20 cellular contexts compared by ENCODE assay signal in genomic region chr15:47786371-47786770, GRCh38.
DNase-seq lines count a peak whose midpoint lies in the region; ATAC-seq and TF ChIP-seq lines count a peak whose summit lies in the region.
"Had no signal": no experiment of that assay in that cellular context is flagged by ENCODE, and none has a peak within 500 bp of the region (broad histone marks: within the 10 kb centered on the region; RNA-seq: fewer than 3 reads in every experiment).

No MANE protein-coding gene starts in this region.

- no peaks in the 10 kb centered on the region for H3K9me1 ChIP-seq in IMR-90 (ENCODE audit: insufficient read depth, low read length)

- H3K9ac ChIP-seq in IMR-90 (ENCODE audit: low read depth, low read length) (no peak overlapping the region), SK-N-SH (no peak overlapping the region)

- dilution Hi-C loops in IMR-90 (cut with HindIII; ENCODE audit: low sequenced_read_pairs, unreplicated experiment), result no loop called here

- H2AFZ ChIP-seq in IMR-90 (replicated peaks; ENCODE audit: low read length, poor library complexity) (no peak overlapping the region), hepatocyte (no peak overlapping the region), SK-N-SH (ENCODE audit: low read depth) (no peak overlapping the region)

- POLR2A ChIA-PET in IMR-90 (lab: Charles Lee; ENCODE audit: unreplicated experiment) (no interaction called here), SK-N-SH (lab: Yijun Ruan, JAX) (no interaction called here)

- H3K14ac ChIP-seq in IMR-90 (replicated peaks; ENCODE audit: low read depth, low read length), result no peak overlapping the region

- H3K4me2 ChIP-seq in IMR-90 (ENCODE audit: low read depth, low read length) (no peak overlapping the region; the same call in 1 of the 2 replicates), hepatocyte (peak overlapping the region; percentile 35), SK-N-SH (no peak overlapping the region)
- H3K4me2 ChIP-seq: A549 had no signal

- H3K23ac ChIP-seq in IMR-90 (ENCODE audit: low read depth, low read length), result no peak overlapping the region; the same call in 1 of the 2 replicates

- DNase-seq in IMR-90 (peak; percentile 8), choroid plexus epithelial cell (ENCODE audit: low read depth) (peak; percentile 3), hepatocyte (ENCODE audit: low spot score) (no peak), upper lobe of right lung (no peak), GM10266 (ENCODE audit: extremely low spot score) (no peak), SK-N-SH (no peak)
- DNase-seq in effector memory CD8-positive, alpha-beta T cell, result no peak
- DNase-seq: BE2C, DMS53, GOT3, Karpas-422, NCI-H1417, NCI-H1694 treated with DMSO at 0.1 percent for 48 hours, NCI-H2107, NCI-H446 treated with DMSO at 0.1 percent for 48 hours, NCI-H526 treated with DMSO at 0.1 percent for 48 hours, Right ventricle myocardium superior had no signal

- peak overlapping the region; percentile 20; the same call in 1 of the 2 replicates for H2BK20ac ChIP-seq in IMR-90 (ENCODE audit: low read depth, low read length)

- H3K79me2 ChIP-seq in hepatocyte, result no peaks in the 10 kb centered on the region
- H3K79me2 ChIP-seq in SK-N-SH (ENCODE audit: insufficient read depth), result no peaks in the 10 kb centered on the region

- H3K27me3 Mint-ChIP-seq in effector memory CD8-positive, alpha-beta T cell, result no peaks in the 10 kb centered on the region

- H3K4me3 ChIP-seq in IMR-90 (ENCODE audit: insufficient read depth, low read depth, low read length) (no peak overlapping the region), choroid plexus epithelial cell (ENCODE audit: low read depth, low read length) (no peak overlapping the region), hepatocyte (no peak overlapping the region), upper lobe of right lung (no peak overlapping the region), SK-N-SH (ENCODE audit: low read depth in 2 of 2, low read length in 1 of 2) (no peak overlapping the region)
- H3K4me3 ChIP-seq: A549, GM12878 had no signal

- H3F3A ChIP-seq in SK-N-SH (replicated peaks; ENCODE audit: insufficient read depth), result no peaks in the 10 kb centered on the region

- no peak for TF ChIP-seq RAD21 in IMR-90 (IDR thresholded peaks at IDR 0.05; ENCODE audit: low read length)
- no peak for TF ChIP-seq RAD21 in SK-N-SH (IDR thresholded peaks at IDR 0.05; ENCODE audit: low read length)

- no peaks in the 10 kb centered on the region for H3K36me3 ChIP-seq in IMR-90 (ENCODE audit: control insufficient read depth, insufficient read depth, low read length)
- no peaks in the 10 kb centered on the region for H3K36me3 ChIP-seq in hepatocyte (replicated peaks; ENCODE audit: insufficient read depth, low read depth)
- no peaks in the 10 kb centered on the region for H3K36me3 ChIP-seq in upper lobe of right lung
- no peaks in the 10 kb centered on the region for H3K36me3 ChIP-seq in SK-N-SH (replicated peaks in 1 of 2; ENCODE audit: control insufficient read depth in 1 of 2, insufficient read depth in 2 of 2, low read length in 1 of 2)
- H3K36me3 ChIP-seq: BE2C had no signal

- no peak overlapping the region for H4K91ac ChIP-seq in IMR-90 (ENCODE audit: insufficient read depth, low read depth, low read length)

- H3K4me3 Mint-ChIP-seq in effector memory CD8-positive, alpha-beta T cell, result no peak overlapping the region

- no peak overlapping the region for H3K56ac ChIP-seq in IMR-90 (ENCODE audit: extremely low read depth, insufficient read depth, low read length)

- no peak overlapping the region for H3K18ac ChIP-seq in IMR-90 (ENCODE audit: low read depth, low read length)

- H4K20me1 ChIP-seq in IMR-90 (ENCODE audit: insufficient read depth, low read length) (no peaks in the 10 kb centered on the region), hepatocyte (ENCODE audit: insufficient read depth, poor library complexity, severe bottlenecking) (no peaks in the 10 kb centered on the region), SK-N-SH (ENCODE audit: insufficient read depth) (no peaks in the 10 kb centered on the region)

- CTCF ChIA-PET in IMR-90 (lab: Yijun Ruan, JAX), result no interaction called here
- CTCF ChIA-PET in SK-N-SH (lab: Yijun Ruan, JAX), result no interaction called here

- no peak overlapping the region for H2BK15ac ChIP-seq in IMR-90 (ENCODE audit: low read depth, low read length)

- peak overlapping the region; percentile 67; the same call in 1 of the 2 replicates for H3K4ac ChIP-seq in IMR-90 (ENCODE audit: low read depth, low read length)

- no peak overlapping the region for H4K8ac ChIP-seq in IMR-90 (ENCODE audit: low read depth in 2 of 2, low read length in 2 of 2)

- no peak overlapping the region for H4K5ac ChIP-seq in IMR-90 (ENCODE audit: low read depth, low read length)

- H3K27ac ChIP-seq in IMR-90 (ENCODE audit: insufficient read depth, low read length), result no peak overlapping the region
- no peak overlapping the region for H3K27ac ChIP-seq in hepatocyte
- no peak overlapping the region for H3K27ac ChIP-seq in upper lobe of right lung
- H3K27ac ChIP-seq in SK-N-SH (ENCODE audit: low read depth in 2 of 2, low read length in 1 of 2), result no peak overlapping the region
- H3K27ac ChIP-seq: A549 had no signal

- H3K9me3 Mint-ChIP-seq in effector memory CD8-positive, alpha-beta T cell, result peaks cover 11 to 18% of the 10 kb centered on the region in 2 donors

- ATAC-seq in IMR-90 (ENCODE audit: low read depth), result peak; percentile 48
- ATAC-seq in upper lobe of right lung, result peak; percentile 12
- no peak for ATAC-seq in effector memory CD8-positive, alpha-beta T cell (replicated peaks)
- ATAC-seq: A549, GM12878, HCT116 had no signal

- H3K36me3 Mint-ChIP-seq in effector memory CD8-positive, alpha-beta T cell (ENCODE audit: insufficient read depth), result no peaks in the 10 kb centered on the region

- no peak for TF ChIP-seq EP300 in SK-N-SH (IDR thresholded peaks at IDR 0.05; ENCODE audit: borderline replicate concordance in 1 of 2, low read depth in 1 of 2, low read length in 1 of 2)

- no peak overlapping the region for H2BK5ac ChIP-seq in IMR-90 (ENCODE audit: low read depth, low read length, poor library complexity, severe bottlenecking)

- H3K4me1 ChIP-seq in IMR-90 (ENCODE audit: control insufficient read depth, insufficient read depth, low read length), result peaks cover 2% of the 10 kb centered on the region; the same call in 1 of the 2 replicates
- peaks cover under 1% of the 10 kb centered on the region for H3K4me1 ChIP-seq in hepatocyte (ENCODE audit: insufficient read depth)
- H3K4me1 ChIP-seq in upper lobe of right lung, result no peaks in the 10 kb centered on the region
- no peaks in the 10 kb centered on the region; a peak in 1 of 4 replicates for H3K4me1 ChIP-seq in SK-N-SH (ENCODE audit: control insufficient read depth in 1 of 2, insufficient read depth in 2 of 2, low read depth in 1 of 2, low read length in 1 of 2)
- H3K4me1 ChIP-seq: A549, BE2C had no signal

- no TSS peak for BruUV-seq in IMR-90 (replicated peaks; lab: Mats Ljungman, UMichigan)

- in situ Hi-C loops in IMR-90 (cut with MboI; ENCODE audit: low sequenced_read_pairs), result no loop called here

- H3K27me3 ChIP-seq in IMR-90 (ENCODE audit: control insufficient read depth, insufficient read depth, low read length) (no peaks in the 10 kb centered on the region; the same call in 1 of the 2 replicates), hepatocyte (no peaks in the 10 kb centered on the region), upper lobe of right lung (no peaks in the 10 kb centered on the region), SK-N-SH (ENCODE audit: insufficient read depth) (no peaks in the 10 kb centered on the region; the same call in 1 of the 2 replicates)
- H3K27me3 ChIP-seq: BE2C had no signal

- H2AK5ac ChIP-seq in IMR-90 (ENCODE audit: low read depth, low read length), result no peak overlapping the region; the same call in 1 of the 2 replicates

- intact Hi-C loops in IMR-90 (cut with micrococcal nuclease), result no loop called here
- intact Hi-C loops in upper lobe of right lung (cut with DNase I), result no loop called here

- no peaks in the 10 kb centered on the region for H3K79me1 ChIP-seq in IMR-90 (ENCODE audit: low read depth in 1 of 2, low read length in 2 of 2)

- no peak overlapping the region for H3K27ac Mint-ChIP-seq in effector memory CD8-positive, alpha-beta T cell

- TF ChIP-seq POLR2A in IMR-90 (IDR thresholded peaks at IDR 0.05; ENCODE audit: low read depth, low read length), result no peak

- WGBS in IMR-90 (ENCODE audit: extremely low coverage in 2 of 2, insufficient read length in 1 of 2), 2 experiments, result no CpG with 5 or more reads among the region's 4 CpGs
- WGBS in hepatocyte (ENCODE audit: low lambda C conversion rate, missing lambda C conversion rate), result 69% methylated on average over 4 of the region's 4 CpGs
- 36% methylated on average over 4 of the region's 4 CpGs for WGBS in SK-N-SH (ENCODE audit: low lambda C conversion rate)

- TF ChIP-seq CTCF in IMR-90 (conservative IDR thresholded peaks at IDR 0.05; ENCODE audit: low read depth, low read length), result no peak
- no peak for TF ChIP-seq CTCF in choroid plexus epithelial cell (conservative IDR thresholded peaks at IDR 0.05; ENCODE audit: low read depth, low read length)
- TF ChIP-seq CTCF in hepatocyte (IDR thresholded peaks at IDR 0.05; ENCODE audit: poor library complexity), result no peak
- no peak for TF ChIP-seq CTCF in upper lobe of right lung (IDR thresholded peaks at IDR 0.05)
- TF ChIP-seq CTCF in GM10266 (IDR thresholded peaks at IDR 0.05; ENCODE audit: control insufficient read depth, insufficient read depth, low read depth, missing control alignments), result no peak
- TF ChIP-seq CTCF in SK-N-SH (IDR thresholded peaks at IDR 0.05), result no peak

- H3K9me3 ChIP-seq in IMR-90 (ENCODE audit: control insufficient read depth, insufficient read depth, low read length) (no peaks in the 10 kb centered on the region), hepatocyte (ENCODE audit: low read depth) (no peaks in the 10 kb centered on the region), upper lobe of right lung (no peaks in the 10 kb centered on the region), SK-N-SH (no peaks in the 10 kb centered on the region)
- H3K9me3 ChIP-seq: A549, BE2C had no signal

- H3K4me1 Mint-ChIP-seq in effector memory CD8-positive, alpha-beta T cell (ENCODE audit: low read depth in 2 of 2), result no peaks in the 10 kb centered on the region

- 0 out of 2 replicates have a peak overlapping the region, but pooled peaks have one; percentile 38 for H2BK120ac ChIP-seq in IMR-90 (ENCODE audit: low read depth, low read length)

- H3K9me2 ChIP-seq in hepatocyte (replicated peaks; ENCODE audit: insufficient read depth), result no peaks in the 10 kb centered on the region
- no peaks in the 10 kb centered on the region for H3K9me2 ChIP-seq in SK-N-SH

- H2AK9ac ChIP-seq in IMR-90 (replicated peaks; ENCODE audit: low read depth, low read length, poor library complexity), result no peak overlapping the region

TF ChIP-seq in IMR-90, 13 proteins besides CTCF, POLR2A, EP300 and RAD21:
- TF ChIP-seq CEBPB (IDR thresholded peaks at IDR 0.05; ENCODE audit: low read depth, low read length) (no peak), BHLHE40 (IDR thresholded peaks at IDR 0.05; ENCODE audit: low read depth, low read length) (no peak), MXI1 (IDR thresholded peaks at IDR 0.05; ENCODE audit: borderline replicate concordance, low read depth, low read length) (no peak)

TF ChIP-seq in SK-N-SH, 30 proteins besides CTCF, POLR2A, EP300 and RAD21 (continues in another document):
- TF ChIP-seq POLR2AphosphoS5 (IDR thresholded peaks at IDR 0.05; ENCODE audit: low read depth, low read length), result no peak

Comparison
In these comparisons a context has a peak if more than half of its experiments do, and no peak if none do; other contexts are left out.
1. DNase-seq: peak in IMR-90 (single experiment) and choroid plexus epithelial cell (single experiment); none in hepatocyte (single experiment), upper lobe of right lung (single experiment), effector memory CD8-positive, alpha-beta T cell (0 of 3), GM10266 (single experiment) and SK-N-SH (single experiment).